ENCODE assay signal across 8 cellular contexts in genomic region chr1:109773203-109773899, GRCh38. TPM values are rescaled to one million over a fixed set of nuclear protein-coding genes. Genes with fewer than 3 reads are reported as not detected.
A peak's percentile ranks its signal among the peaks of the same experiment; 100 is the strongest.
DNase-seq lines count a peak whose midpoint lies in the region; ATAC-seq and TF ChIP-seq lines count a peak whose summit lies in the region.

No MANE protein-coding gene starts in this region.

- peak; percentile 69 for DNase-seq in AG09319 (ENCODE audit: extremely low read depth, low read depth)
- DNase-seq in HL-60 (ENCODE audit: low read depth in 1 of 2, low spot score in 1 of 2): peak; percentile 51 to 87
- peak; percentile 79 for DNase-seq in NCI-H82 treated with DMSO at 0.1 percent for 48 hours (lab: John Stamatoyannopoulos, UW; ENCODE audit: unreplicated experiment)
- DNase-seq in activated CD8-positive, alpha-beta T cell treated with anti-CD3 and anti-CD28 coated beads, Interleukin-2, amount 10 ng/mL, durations not matched to agents 7 days and 5 days: peak; percentile 85
- DNase-seq in effector memory CD4-positive, alpha-beta T cell: peak; percentile 32 to 55 (median 42)
- DNase-seq in midbrain (lab: John Stamatoyannopoulos, UW): peak; percentile 78
- DNase-seq in stimulated activated CD8-positive, alpha-beta memory T cell treated with anti-CD3 and anti-CD28 coated beads, Interleukin-4, amount 100 ng/mL, for 48 hours: peak; percentile 72

- peaks cover 27% of the 10 kb centered on the region for H3K4me1 Mint-ChIP-seq in activated CD8-positive, alpha-beta T cell treated with anti-CD3 and anti-CD28 coated beads, Interleukin-2, amount 10 ng/mL, durations not matched to agents 7 days and 5 days (ENCODE audit: low read depth)

- no peaks in the 10 kb centered on the region for H3K9me3 Mint-ChIP-seq in activated CD8-positive, alpha-beta T cell treated with anti-CD3 and anti-CD28 coated beads, Interleukin-2, amount 10 ng/mL, durations not matched to agents 7 days and 5 days (ENCODE audit: insufficient read depth)

- TF ChIP-seq CTCF in AG09319 (IDR thresholded peaks at IDR 0.05; ENCODE audit: low read depth, low read length): peak; percentile 97
- TF ChIP-seq CTCF in HL-60 (IDR thresholded peaks at IDR 0.05; ENCODE audit: insufficient read depth, low read length): peak; percentile 84

- H3K27ac Mint-ChIP-seq in activated CD8-positive, alpha-beta T cell treated with anti-CD3 and anti-CD28 coated beads, Interleukin-2, amount 10 ng/mL, durations not matched to agents 7 days and 5 days: no peak overlapping the region

- no peak overlapping the region for H3K27ac ChIP-seq in HL-60 (replicated peaks)
- no peak overlapping the region for H3K27ac ChIP-seq in effector memory CD4-positive, alpha-beta T cell (ENCODE audit: insufficient read depth, low read length, poor library complexity, severe bottlenecking)

- POLR2A ChIA-PET in activated CD8-positive, alpha-beta T cell treated with anti-CD3 and anti-CD28 coated beads, Interleukin-2, amount 10 ng/mL, durations not matched to agents 7 days and 5 days (lab: Charles Lee): interaction anchor here (1.5 kb wide), 1 partner anchor 224 kb away, joined by 5 read pairs; the partner anchor contains the start of gene GNAI3

- peaks cover 4% of the 10 kb centered on the region for H3K4me1 ChIP-seq in effector memory CD4-positive, alpha-beta T cell (ENCODE audit: control insufficient read depth, insufficient read depth, low read length, poor library complexity, severe bottlenecking)

- CTCF ChIA-PET in activated CD8-positive, alpha-beta T cell treated with anti-CD3 and anti-CD28 coated beads, Interleukin-2, amount 10 ng/mL, durations not matched to agents 7 days and 5 days (lab: Charles Lee): interaction anchor here (0.6 to 27.2 kb wide), 23 partner anchors 16 to 237 kb away, joined by 3 to 1017 read pairs (median 4); partner anchors contain the start of genes AHCYL1, GNAI3, GSTM1 and GSTM4

- no peaks in the 10 kb centered on the region for H3K27me3 ChIP-seq in HL-60 (ENCODE audit: insufficient read depth, poor library complexity, severe bottlenecking)
- no peaks in the 10 kb centered on the region for H3K27me3 ChIP-seq in effector memory CD4-positive, alpha-beta T cell (replicated peaks; ENCODE audit: control insufficient read depth, insufficient read depth, low read length, poor library complexity, severe bottlenecking)

- no peaks in the 10 kb centered on the region for H3K9me3 ChIP-seq in effector memory CD4-positive, alpha-beta T cell (ENCODE audit: control insufficient read depth, low read length)

- H3K36me3 ChIP-seq in effector memory CD4-positive, alpha-beta T cell (ENCODE audit: control insufficient read depth, insufficient read depth, low read length): no peaks in the 10 kb centered on the region

- no peaks in the 10 kb centered on the region for H3K36me3 Mint-ChIP-seq in activated CD8-positive, alpha-beta T cell treated with anti-CD3 and anti-CD28 coated beads, Interleukin-2, amount 10 ng/mL, durations not matched to agents 7 days and 5 days (ENCODE audit: low read depth)

- H3K27me3 Mint-ChIP-seq in activated CD8-positive, alpha-beta T cell treated with anti-CD3 and anti-CD28 coated beads, Interleukin-2, amount 10 ng/mL, durations not matched to agents 7 days and 5 days (ENCODE audit: low read depth): peaks cover 10% of the 10 kb centered on the region

- H3K4me3 ChIP-seq in HL-60 (replicated peaks; ENCODE audit: insufficient read depth, low read length): no peak overlapping the region
- H3K4me3 ChIP-seq in effector memory CD4-positive, alpha-beta T cell (ENCODE audit: insufficient read depth, low read depth, low read length, poor library complexity, severe bottlenecking): no peak overlapping the region

- no peak overlapping the region for H3K4me3 Mint-ChIP-seq in activated CD8-positive, alpha-beta T cell treated with anti-CD3 and anti-CD28 coated beads, Interleukin-2, amount 10 ng/mL, durations not matched to agents 7 days and 5 days

- peak; percentile 78 for ATAC-seq in GM18868 (IDR thresholded peaks at IDR 0.05; ENCODE audit: unreplicated experiment)
- peak; percentile 90 for ATAC-seq in activated CD8-positive, alpha-beta T cell treated with anti-CD3 and anti-CD28 coated beads, Interleukin-2, amount 10 ng/mL, durations not matched to agents 7 days and 5 days

RNA-seq across cellular contexts. Expression of gene EPS8L3, which starts 9.6 kb away (rescaled TPM):
- not detected for total RNA-seq in activated CD8-positive, alpha-beta T cell treated with anti-CD3 and anti-CD28 coated beads, Interleukin-2, amount 10 ng/mL, durations not matched to agents 7 days and 5 days

RNA-seq across cellular contexts. Expression of gene GSTM3, which starts 32.5 kb away (rescaled TPM):
- total RNA-seq in activated CD8-positive, alpha-beta T cell treated with anti-CD3 and anti-CD28 coated beads, Interleukin-2, amount 10 ng/mL, durations not matched to agents 7 days and 5 days: 1 to 10 TPM; 5.8 to 7.6 TPM
